In genomic region chr6:67252663-67253062, GRCh38 we compare ENCODE assay signal across 19 cellular contexts.
A peak's percentile ranks its signal among the peaks of the same experiment; 100 is the strongest.
DNase-seq lines count a peak whose midpoint lies in the region; ATAC-seq and TF ChIP-seq lines count a peak whose summit lies in the region.
"Had no signal": no experiment of that assay in that cellular context is flagged by ENCODE, and none has a peak within 500 bp of the region (broad histone marks: within the 10 kb centered on the region; RNA-seq: fewer than 3 reads in every experiment).

No MANE protein-coding gene starts in this region.

- H3K14ac ChIP-seq in trophoblast cell (ENCODE audit: low read length) = no peak overlapping the region

- WGBS in SK-N-SH (ENCODE audit: low lambda C conversion rate) = 13% methylated on average over 3 of the region's 3 CpGs
- WGBS in trophoblast cell (ENCODE audit: extremely low coverage, insufficient coverage, insufficient read length) = no CpG with 5 or more reads among the region's 3 CpGs

- H3K4me2 ChIP-seq in SK-N-SH (no peak overlapping the region), trophoblast cell (ENCODE audit: low read length) (no peak overlapping the region)
- H3K4me2 ChIP-seq: KMS-11 had no signal

- H4K8ac ChIP-seq in trophoblast cell (ENCODE audit: low read depth, low read length) = no peak overlapping the region

- no peak overlapping the region for H3K18ac ChIP-seq in trophoblast cell (ENCODE audit: low read length)

- H3K9me3 ChIP-seq in A673 (ENCODE audit: low read depth, low read length, poor library complexity, severe bottlenecking) = peaks cover 10% of the 10 kb centered on the region
- H3K9me3 ChIP-seq in SK-N-SH = no peaks in the 10 kb centered on the region
- H3K9me3 ChIP-seq in trophoblast cell (ENCODE audit: insufficient read depth, low read depth, low read length) = no peaks in the 10 kb centered on the region

- H3K4me1 ChIP-seq in A673 (ENCODE audit: insufficient read depth, low read length, poor library complexity, severe bottlenecking) (peaks cover 17% of the 10 kb centered on the region), SK-N-SH (ENCODE audit: control insufficient read depth in 1 of 2, insufficient read depth in 2 of 2, low read depth in 1 of 2, low read length in 1 of 2) (no peaks in the 10 kb centered on the region; a peak in 2 of 4 replicates), foreskin keratinocyte (no peaks in the 10 kb centered on the region), trophoblast cell (ENCODE audit: control insufficient read depth in 1 of 2, insufficient read depth in 2 of 2, low read length in 2 of 2) (no peaks in the 10 kb centered on the region)

- CTCF ChIA-PET in A673 (lab: Charles Lee) = no interaction called here
- CTCF ChIA-PET in SK-N-SH (lab: Yijun Ruan, JAX) = no interaction called here

- POLR2A ChIA-PET in A673 (lab: Charles Lee; ENCODE audit: low non-redundant PET) = no interaction called here
- POLR2A ChIA-PET in SK-N-SH (lab: Yijun Ruan, JAX) = no interaction called here

- H3K27ac ChIP-seq in A673 (ENCODE audit: low read depth, low read length, poor library complexity, severe bottlenecking) (peak overlapping the region; percentile 34), SK-N-SH (ENCODE audit: low read depth in 2 of 2, low read length in 1 of 2) (peak overlapping the region in 1 of 2 experiments; percentile 86; a peak in 2 of 4 replicates), foreskin keratinocyte (no peak overlapping the region), trophoblast cell (ENCODE audit: low read depth, low read length) (no peak overlapping the region)
- H3K27ac ChIP-seq: HL-60, KMS-11 had no signal

- H4K91ac ChIP-seq in trophoblast cell (ENCODE audit: low read depth, low read length) = no peak overlapping the region

- H3F3A ChIP-seq in SK-N-SH (replicated peaks; ENCODE audit: insufficient read depth) = no peaks in the 10 kb centered on the region

- H2BK12ac ChIP-seq in trophoblast cell (ENCODE audit: low read length) = no peak overlapping the region

- peak in 1 of 2 experiments; percentile 85; a peak in 1 of 4 replicates for TF ChIP-seq EP300 in SK-N-SH (IDR thresholded peaks at IDR 0.05; ENCODE audit: borderline replicate concordance in 1 of 2, low read depth in 1 of 2, low read length in 1 of 2)

- H3K23ac ChIP-seq in trophoblast cell (ENCODE audit: low read length) = no peak overlapping the region

- H3K9ac ChIP-seq in SK-N-SH (no peak overlapping the region), trophoblast cell (ENCODE audit: low read length) (no peak overlapping the region)
- H3K9ac ChIP-seq: KMS-11 had no signal

- H3K4me3 ChIP-seq in A673 (ENCODE audit: low read depth, low read length, poor library complexity, severe bottlenecking) = no peak overlapping the region
- no peak overlapping the region for H3K4me3 ChIP-seq in Jurkat, Clone E6-1 (ENCODE audit: low read length)
- no peak overlapping the region for H3K4me3 ChIP-seq in SK-N-SH (ENCODE audit: low read depth in 2 of 2, low read length in 1 of 2)
- no peak overlapping the region for H3K4me3 ChIP-seq in trophoblast cell (ENCODE audit: low read depth, low read length)
- H3K4me3 ChIP-seq: GM12878 had no signal

- no peak overlapping the region for H4K12ac ChIP-seq in trophoblast cell (ENCODE audit: low read depth, low read length)

- no peaks in the 10 kb centered on the region for H3K79me1 ChIP-seq in trophoblast cell (ENCODE audit: low read length)

- TF ChIP-seq CTCF in A673 (conservative IDR thresholded peaks at IDR 0.05; ENCODE audit: low read depth, low read length) (no peak), SK-N-SH (IDR thresholded peaks at IDR 0.05) (no peak), foreskin keratinocyte (conservative IDR thresholded peaks at IDR 0.05) (no peak)

- intact Hi-C loops in A673 (cut with micrococcal nuclease; ENCODE audit: unreplicated experiment) = loop anchor here (10.0 kb wide), 1 partner anchor 972 kb away; no protein-coding TSS in a partner anchor

- H3K4ac ChIP-seq in trophoblast cell (ENCODE audit: low read depth, low read length) = no peak overlapping the region

- no peaks in the 10 kb centered on the region for H4K20me1 ChIP-seq in SK-N-SH (ENCODE audit: insufficient read depth)

- no peak overlapping the region for H2BK120ac ChIP-seq in trophoblast cell (ENCODE audit: insufficient read depth, low read length, poor library complexity)

- no peaks in the 10 kb centered on the region for H3K9me2 ChIP-seq in SK-N-SH

- peaks cover 9% of the 10 kb centered on the region for H3K36me3 ChIP-seq in A673 (ENCODE audit: insufficient read depth, low read length, poor library complexity, severe bottlenecking)
- no peaks in the 10 kb centered on the region for H3K36me3 ChIP-seq in SK-N-SH (replicated peaks in 1 of 2; ENCODE audit: control insufficient read depth in 1 of 2, insufficient read depth in 2 of 2, low read length in 1 of 2)
- no peaks in the 10 kb centered on the region for H3K36me3 ChIP-seq in trophoblast cell (ENCODE audit: control insufficient read depth in 1 of 2, insufficient read depth in 2 of 2, low read length in 2 of 2)

- H2AK5ac ChIP-seq in trophoblast cell (ENCODE audit: low read length) = no peak overlapping the region

- H3K27me3 ChIP-seq in A673 (replicated peaks; ENCODE audit: insufficient read depth, low read depth, low read length, poor library complexity) (no peaks in the 10 kb centered on the region), SK-N-SH (ENCODE audit: insufficient read depth) (no peaks in the 10 kb centered on the region), foreskin keratinocyte (no peaks in the 10 kb centered on the region), trophoblast cell (ENCODE audit: insufficient read depth, low read length) (no peaks in the 10 kb centered on the region)

- DNase-seq in A673 (ENCODE audit: low spot score) (peak; percentile 83), SK-N-SH (peak; percentile 45), fibroblast of gingiva (ENCODE audit: low read depth) (peak; percentile 63), foreskin keratinocyte (no peak), trophoblast cell (no peak)
- DNase-seq in Jurkat, Clone E6-1 (ENCODE audit: low read depth, low spot score) = peak; percentile 47
- DNase-seq in activated CD4-positive, CD25-positive, alpha-beta regulatory T cell (lab: John Stamatoyannopoulos, UW) = no peak
- DNase-seq: Calu3; CD4-positive, CD25-positive, alpha-beta regulatory T cell; MV-4-11; NCI-H146; NCI-H345; NCI-H526 treated with DMSO at 0.1 percent for 48 hours; NK-92 treated with Interleukin-12 subunit alpha and Interleukin-12 subunit beta, amount 100 ng/mL, for 24 hours had no signal

- BruUV-seq in A673 (replicated peaks; lab: Mats Ljungman, UMichigan) = no TSS peak

- H2AFZ ChIP-seq in SK-N-SH (ENCODE audit: low read depth) = no peak overlapping the region
- no peak overlapping the region for H2AFZ ChIP-seq in trophoblast cell (ENCODE audit: insufficient read depth, low read length, poor library complexity)

- ATAC-seq in foreskin keratinocyte (no peak), HG03521 (IDR thresholded peaks at IDR 0.05; ENCODE audit: unreplicated experiment) (no peak)
- ATAC-seq: GM12878, HCT116 had no signal

- TF ChIP-seq RAD21 in SK-N-SH (IDR thresholded peaks at IDR 0.05; ENCODE audit: low read length) = peak; percentile 42; the same call in 1 of the 2 replicates

- H3K79me2 ChIP-seq in SK-N-SH (ENCODE audit: insufficient read depth) = no peaks in the 10 kb centered on the region
- H3K79me2 ChIP-seq in trophoblast cell (ENCODE audit: control insufficient read depth, insufficient read depth, low read length, poor library complexity) = no peaks in the 10 kb centered on the region

- H2BK5ac ChIP-seq in trophoblast cell (ENCODE audit: low read depth, low read length, poor library complexity) = no peak overlapping the region

TF ChIP-seq in SK-N-SH, 30 proteins besides CTCF, POLR2A, EP300 and RAD21 (continues in another document):
- TF ChIP-seq MEF2A (IDR thresholded peaks at IDR 0.05; ENCODE audit: borderline replicate concordance, low read depth) (no peak), TCF12 (IDR thresholded peaks at IDR 0.05) (peak; percentile 55), YY1 (IDR thresholded peaks at IDR 0.05; ENCODE audit: low read depth) (no peak), PBX3 (IDR thresholded peaks at IDR 0.05) (no peak), NRF1 (IDR thresholded peaks at IDR 0.05; ENCODE audit: low read depth, low read length) (no peak), EZH2phosphoT487 (IDR thresholded peaks at IDR 0.05; ENCODE audit: borderline replicate concordance, low read depth) (no peak), RXRA (IDR thresholded peaks at IDR 0.05; ENCODE audit: borderline replicate concordance, low read depth) (no peak), REST (IDR thresholded peaks at IDR 0.05; ENCODE audit: low read depth, low read length) (no peak)

Comparison
In these comparisons a context has a peak if more than half of its experiments do, and no peak if none do; other contexts are left out.
1. DNase-seq: peak in A673 (single experiment), Jurkat, Clone E6-1 (single experiment), SK-N-SH (single experiment) and fibroblast of gingiva (single experiment); none in foreskin keratinocyte (0 of 2), activated CD4-positive, CD25-positive, alpha-beta regulatory T cell (0 of 4) and trophoblast cell (0 of 2).